Comparison of ENCODE assay signal across 1 cellular context in the genomic region with DNA sequence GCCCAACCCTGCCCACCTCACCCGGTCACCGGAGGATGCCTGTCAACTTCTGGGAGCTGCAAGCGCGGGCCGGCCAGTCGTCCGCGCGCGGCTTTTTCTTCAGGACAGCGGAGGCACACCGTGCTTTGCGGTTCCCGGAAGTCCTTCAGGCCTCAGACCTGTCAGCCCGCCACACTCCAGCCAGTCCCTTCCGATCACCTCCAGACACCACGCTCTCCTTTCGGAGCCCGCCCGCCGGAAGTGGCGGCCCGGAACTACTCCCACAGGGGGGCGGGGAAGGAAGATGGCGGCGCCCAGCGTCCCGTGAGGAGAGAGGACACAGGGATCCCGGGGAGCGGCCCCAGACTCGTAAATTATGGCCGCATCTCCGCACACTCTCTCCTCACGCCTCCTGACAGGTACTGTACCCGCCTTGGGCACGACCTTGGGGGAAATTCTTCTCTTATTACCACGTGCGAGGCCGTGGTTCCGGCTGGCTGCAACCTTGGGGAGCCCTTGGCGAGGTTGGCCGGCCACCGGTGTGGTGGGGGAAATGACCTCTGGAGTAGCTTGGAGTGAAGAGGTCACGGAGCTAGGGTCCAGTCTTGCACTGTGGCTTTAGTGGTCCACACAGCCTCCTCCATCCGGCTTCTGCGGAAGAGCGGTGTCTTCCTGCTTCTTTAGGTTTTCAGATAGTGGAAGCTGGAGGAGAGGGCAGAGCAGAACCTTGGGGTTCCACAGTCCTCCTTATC.
A peak's percentile ranks its signal among the peaks of the same experiment; 100 is the strongest.
TF ChIP-seq lines count a peak whose summit lies in the region.

COX10 (plus strand) TSS at position 254 of the 731 bp plus-strand sequence; CDS start at position 356, 102 bp downstream.

TF ChIP-seq in GM12878, 131 proteins besides CTCF, POLR2A, EP300 and RAD21 (continued from another document and continues in another):
- no peak for TF ChIP-seq JUND (IDR thresholded peaks at IDR 0.05; ENCODE audit: low read depth, low read length)
- no peak for TF ChIP-seq STAT3 (IDR thresholded peaks at IDR 0.05; ENCODE audit: low read depth, low read length)
- TF ChIP-seq, protein P1, sequence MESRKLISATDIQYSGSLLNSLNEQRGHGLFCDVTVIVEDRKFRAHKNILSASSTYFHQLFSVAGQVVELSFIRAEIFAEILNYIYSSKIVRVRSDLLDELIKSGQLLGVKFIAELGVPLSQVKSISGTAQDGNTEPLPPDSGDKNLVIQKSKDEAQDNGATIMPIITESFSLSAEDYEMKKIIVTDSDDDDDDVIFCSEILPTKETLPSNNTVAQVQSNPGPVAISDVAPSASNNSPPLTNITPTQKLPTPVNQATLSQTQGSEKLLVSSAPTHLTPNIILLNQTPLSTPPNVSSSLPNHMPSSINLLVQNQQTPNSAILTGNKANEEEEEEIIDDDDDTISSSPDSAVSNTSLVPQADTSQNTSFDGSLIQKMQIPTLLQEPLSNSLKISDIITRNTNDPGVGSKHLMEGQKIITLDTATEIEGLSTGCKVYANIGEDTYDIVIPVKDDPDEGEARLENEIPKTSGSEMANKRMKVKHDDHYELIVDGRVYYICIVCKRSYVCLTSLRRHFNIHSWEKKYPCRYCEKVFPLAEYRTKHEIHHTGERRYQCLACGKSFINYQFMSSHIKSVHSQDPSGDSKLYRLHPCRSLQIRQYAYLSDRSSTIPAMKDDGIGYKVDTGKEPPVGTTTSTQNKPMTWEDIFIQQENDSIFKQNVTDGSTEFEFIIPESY (IDR thresholded peaks at IDR 0.05), result no peak
- TF ChIP-seq RCOR1 (conservative IDR thresholded peaks at IDR 0.05; ENCODE audit: low read depth, low read length), result 0 out of 2 replicates have a peak, but pooled peaks have one; percentile 38
- TF ChIP-seq SMARCA5 (IDR thresholded peaks at IDR 0.05), result 0 out of 2 replicates have a peak, but pooled peaks have one; percentile 58
- TF ChIP-seq TAF1 (IDR thresholded peaks at IDR 0.05; ENCODE audit: borderline replicate concordance, low read depth, low read length), result peak; percentile 98
- peak; percentile 88; the same call in 1 of the 2 replicates for TF ChIP-seq MXI1 (IDR thresholded peaks at IDR 0.05; ENCODE audit: low read depth, low read length)
- TF ChIP-seq, protein P2, sequence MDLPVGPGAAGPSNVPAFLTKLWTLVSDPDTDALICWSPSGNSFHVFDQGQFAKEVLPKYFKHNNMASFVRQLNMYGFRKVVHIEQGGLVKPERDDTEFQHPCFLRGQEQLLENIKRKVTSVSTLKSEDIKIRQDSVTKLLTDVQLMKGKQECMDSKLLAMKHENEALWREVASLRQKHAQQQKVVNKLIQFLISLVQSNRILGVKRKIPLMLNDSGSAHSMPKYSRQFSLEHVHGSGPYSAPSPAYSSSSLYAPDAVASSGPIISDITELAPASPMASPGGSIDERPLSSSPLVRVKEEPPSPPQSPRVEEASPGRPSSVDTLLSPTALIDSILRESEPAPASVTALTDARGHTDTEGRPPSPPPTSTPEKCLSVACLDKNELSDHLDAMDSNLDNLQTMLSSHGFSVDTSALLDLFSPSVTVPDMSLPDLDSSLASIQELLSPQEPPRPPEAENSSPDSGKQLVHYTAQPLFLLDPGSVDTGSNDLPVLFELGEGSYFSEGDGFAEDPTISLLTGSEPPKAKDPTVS (IDR thresholded peaks at IDR 0.05; ENCODE audit: low read depth, low read length), result no peak
- TF ChIP-seq NR2C2 (IDR thresholded peaks at IDR 0.05; ENCODE audit: borderline replicate concordance, control insufficient read depth, insufficient read length, low read depth), result no peak
- no peak for TF ChIP-seq SRF (IDR thresholded peaks at IDR 0.05; ENCODE audit: low read depth in 2 of 2, low read length in 2 of 2)
- peak; percentile 92 for TF ChIP-seq CREB1 (IDR thresholded peaks at IDR 0.05; ENCODE audit: low read depth)
- 0 out of 2 replicates have a peak, but pooled peaks have one; percentile 25 for TF ChIP-seq IRF3 (IDR thresholded peaks at IDR 0.05)
- TF ChIP-seq, protein P3, sequence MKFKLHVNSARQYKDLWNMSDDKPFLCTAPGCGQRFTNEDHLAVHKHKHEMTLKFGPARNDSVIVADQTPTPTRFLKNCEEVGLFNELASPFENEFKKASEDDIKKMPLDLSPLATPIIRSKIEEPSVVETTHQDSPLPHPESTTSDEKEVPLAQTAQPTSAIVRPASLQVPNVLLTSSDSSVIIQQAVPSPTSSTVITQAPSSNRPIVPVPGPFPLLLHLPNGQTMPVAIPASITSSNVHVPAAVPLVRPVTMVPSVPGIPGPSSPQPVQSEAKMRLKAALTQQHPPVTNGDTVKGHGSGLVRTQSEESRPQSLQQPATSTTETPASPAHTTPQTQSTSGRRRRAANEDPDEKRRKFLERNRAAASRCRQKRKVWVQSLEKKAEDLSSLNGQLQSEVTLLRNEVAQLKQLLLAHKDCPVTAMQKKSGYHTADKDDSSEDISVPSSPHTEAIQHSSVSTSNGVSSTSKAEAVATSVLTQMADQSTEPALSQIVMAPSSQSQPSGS (IDR thresholded peaks at IDR 0.05; ENCODE audit: low read length), result no peak
- no peak for TF ChIP-seq TCF3 (IDR thresholded peaks at IDR 0.05; ENCODE audit: borderline replicate concordance, insufficient read depth, low read depth, low read length)
- TF ChIP-seq IKZF1 (conservative IDR thresholded peaks at IDR 0.05), result peak; percentile 67; the same call in 1 of the 2 replicates
- TF ChIP-seq GABPA (IDR thresholded peaks at IDR 0.05; ENCODE audit: low read depth), result peak; percentile 96
- TF ChIP-seq, protein P4, sequence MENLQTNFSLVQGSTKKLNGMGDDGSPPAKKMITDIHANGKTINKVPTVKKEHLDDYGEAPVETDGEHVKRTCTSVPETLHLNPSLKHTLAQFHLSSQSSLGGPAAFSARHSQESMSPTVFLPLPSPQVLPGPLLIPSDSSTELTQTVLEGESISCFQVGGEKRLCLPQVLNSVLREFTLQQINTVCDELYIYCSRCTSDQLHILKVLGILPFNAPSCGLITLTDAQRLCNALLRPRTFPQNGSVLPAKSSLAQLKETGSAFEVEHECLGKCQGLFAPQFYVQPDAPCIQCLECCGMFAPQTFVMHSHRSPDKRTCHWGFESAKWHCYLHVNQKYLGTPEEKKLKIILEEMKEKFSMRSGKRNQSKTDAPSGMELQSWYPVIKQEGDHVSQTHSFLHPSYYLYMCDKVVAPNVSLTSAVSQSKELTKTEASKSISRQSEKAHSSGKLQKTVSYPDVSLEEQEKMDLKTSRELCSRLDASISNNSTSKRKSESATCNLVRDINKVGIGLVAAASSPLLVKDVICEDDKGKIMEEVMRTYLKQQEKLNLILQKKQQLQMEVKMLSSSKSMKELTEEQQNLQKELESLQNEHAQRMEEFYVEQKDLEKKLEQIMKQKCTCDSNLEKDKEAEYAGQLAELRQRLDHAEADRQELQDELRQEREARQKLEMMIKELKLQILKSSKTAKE (IDR thresholded peaks at IDR 0.05; ENCODE audit: low read depth, poor library complexity, severe bottlenecking), result no peak
- TF ChIP-seq MTA3 (IDR thresholded peaks at IDR 0.05; ENCODE audit: borderline replicate concordance, low read length), result no peak
- 0 out of 2 replicates have a peak, but pooled peaks have one; percentile 39 for TF ChIP-seq DPF2 (IDR thresholded peaks at IDR 0.05)
- TF ChIP-seq TCF12 (IDR thresholded peaks at IDR 0.05; ENCODE audit: low read depth, low read length), result peak; percentile 43; the same call in 1 of the 2 replicates
- TF ChIP-seq SUZ12 (IDR thresholded peaks at IDR 0.05; ENCODE audit: unreplicated experiment), result no peak
- no peak for TF ChIP-seq ZNF274 (IDR thresholded peaks at IDR 0.05; ENCODE audit: insufficient read depth, insufficient read length)
- no peak for TF ChIP-seq RBBP5 (conservative IDR thresholded peaks at IDR 0.05)
- TF ChIP-seq GATAD2B (conservative IDR thresholded peaks at IDR 0.05; ENCODE audit: low read depth), result no peak
- TF ChIP-seq SP1 (IDR thresholded peaks at IDR 0.05; ENCODE audit: low read depth, low read length), result peak; percentile 55
- peak; percentile 75; the same call in 2 of the 3 replicates for TF ChIP-seq POU2F2 (IDR thresholded peaks at IDR 0.05; ENCODE audit: borderline replicate concordance, low read depth, low read length)
- TF ChIP-seq, protein P5, sequence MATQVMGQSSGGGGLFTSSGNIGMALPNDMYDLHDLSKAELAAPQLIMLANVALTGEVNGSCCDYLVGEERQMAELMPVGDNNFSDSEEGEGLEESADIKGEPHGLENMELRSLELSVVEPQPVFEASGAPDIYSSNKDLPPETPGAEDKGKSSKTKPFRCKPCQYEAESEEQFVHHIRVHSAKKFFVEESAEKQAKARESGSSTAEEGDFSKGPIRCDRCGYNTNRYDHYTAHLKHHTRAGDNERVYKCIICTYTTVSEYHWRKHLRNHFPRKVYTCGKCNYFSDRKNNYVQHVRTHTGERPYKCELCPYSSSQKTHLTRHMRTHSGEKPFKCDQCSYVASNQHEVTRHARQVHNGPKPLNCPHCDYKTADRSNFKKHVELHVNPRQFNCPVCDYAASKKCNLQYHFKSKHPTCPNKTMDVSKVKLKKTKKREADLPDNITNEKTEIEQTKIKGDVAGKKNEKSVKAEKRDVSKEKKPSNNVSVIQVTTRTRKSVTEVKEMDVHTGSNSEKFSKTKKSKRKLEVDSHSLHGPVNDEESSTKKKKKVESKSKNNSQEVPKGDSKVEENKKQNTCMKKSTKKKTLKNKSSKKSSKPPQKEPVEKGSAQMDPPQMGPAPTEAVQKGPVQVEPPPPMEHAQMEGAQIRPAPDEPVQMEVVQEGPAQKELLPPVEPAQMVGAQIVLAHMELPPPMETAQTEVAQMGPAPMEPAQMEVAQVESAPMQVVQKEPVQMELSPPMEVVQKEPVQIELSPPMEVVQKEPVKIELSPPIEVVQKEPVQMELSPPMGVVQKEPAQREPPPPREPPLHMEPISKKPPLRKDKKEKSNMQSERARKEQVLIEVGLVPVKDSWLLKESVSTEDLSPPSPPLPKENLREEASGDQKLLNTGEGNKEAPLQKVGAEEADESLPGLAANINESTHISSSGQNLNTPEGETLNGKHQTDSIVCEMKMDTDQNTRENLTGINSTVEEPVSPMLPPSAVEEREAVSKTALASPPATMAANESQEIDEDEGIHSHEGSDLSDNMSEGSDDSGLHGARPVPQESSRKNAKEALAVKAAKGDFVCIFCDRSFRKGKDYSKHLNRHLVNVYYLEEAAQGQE (IDR thresholded peaks at IDR 0.05; ENCODE audit: low read depth, low read length), result no peak
- TF ChIP-seq, protein P6, sequence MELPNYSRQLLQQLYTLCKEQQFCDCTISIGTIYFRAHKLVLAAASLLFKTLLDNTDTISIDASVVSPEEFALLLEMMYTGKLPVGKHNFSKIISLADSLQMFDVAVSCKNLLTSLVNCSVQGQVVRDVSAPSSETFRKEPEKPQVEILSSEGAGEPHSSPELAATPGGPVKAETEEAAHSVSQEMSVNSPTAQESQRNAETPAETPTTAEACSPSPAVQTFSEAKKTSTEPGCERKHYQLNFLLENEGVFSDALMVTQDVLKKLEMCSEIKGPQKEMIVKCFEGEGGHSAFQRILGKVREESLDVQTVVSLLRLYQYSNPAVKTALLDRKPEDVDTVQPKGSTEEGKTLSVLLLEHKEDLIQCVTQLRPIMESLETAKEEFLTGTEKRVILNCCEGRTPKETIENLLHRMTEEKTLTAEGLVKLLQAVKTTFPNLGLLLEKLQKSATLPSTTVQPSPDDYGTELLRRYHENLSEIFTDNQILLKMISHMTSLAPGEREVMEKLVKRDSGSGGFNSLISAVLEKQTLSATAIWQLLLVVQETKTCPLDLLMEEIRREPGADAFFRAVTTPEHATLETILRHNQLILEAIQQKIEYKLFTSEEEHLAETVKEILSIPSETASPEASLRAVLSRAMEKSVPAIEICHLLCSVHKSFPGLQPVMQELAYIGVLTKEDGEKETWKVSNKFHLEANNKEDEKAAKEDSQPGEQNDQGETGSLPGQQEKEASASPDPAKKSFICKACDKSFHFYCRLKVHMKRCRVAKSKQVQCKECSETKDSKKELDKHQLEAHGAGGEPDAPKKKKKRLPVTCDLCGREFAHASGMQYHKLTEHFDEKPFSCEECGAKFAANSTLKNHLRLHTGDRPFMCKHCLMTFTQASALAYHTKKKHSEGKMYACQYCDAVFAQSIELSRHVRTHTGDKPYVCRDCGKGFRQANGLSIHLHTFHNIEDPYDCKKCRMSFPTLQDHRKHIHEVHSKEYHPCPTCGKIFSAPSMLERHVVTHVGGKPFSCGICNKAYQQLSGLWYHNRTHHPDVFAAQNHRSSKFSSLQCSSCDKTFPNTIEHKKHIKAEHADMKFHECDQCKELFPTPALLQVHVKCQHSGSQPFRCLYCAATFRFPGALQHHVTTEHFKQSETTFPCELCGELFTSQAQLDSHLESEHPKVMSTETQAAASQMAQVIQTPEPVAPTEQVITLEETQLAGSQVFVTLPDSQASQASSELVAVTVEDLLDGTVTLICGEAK (IDR thresholded peaks at IDR 0.05; ENCODE audit: borderline replicate concordance), result peak; percentile 94
- TF ChIP-seq YY1 (IDR thresholded peaks at IDR 0.05; ENCODE audit: low read depth, low read length), result peak; percentile 99
- no peak for TF ChIP-seq TCF7 (IDR thresholded peaks at IDR 0.05; ENCODE audit: borderline replicate concordance)
- TF ChIP-seq SIN3A (IDR thresholded peaks at IDR 0.05; ENCODE audit: low read depth, low read length), result peak; percentile 91
- no peak for TF ChIP-seq ZZZ3 (IDR thresholded peaks at IDR 0.05; ENCODE audit: control insufficient read depth, insufficient read length, low read depth)
- peak; percentile 13; the same call in 1 of the 2 replicates for TF ChIP-seq FOXM1 (IDR thresholded peaks at IDR 0.05; ENCODE audit: low read depth, low read length)
- peak; percentile 78 for TF ChIP-seq NBN (IDR thresholded peaks at IDR 0.05)
- TF ChIP-seq, protein P7, sequence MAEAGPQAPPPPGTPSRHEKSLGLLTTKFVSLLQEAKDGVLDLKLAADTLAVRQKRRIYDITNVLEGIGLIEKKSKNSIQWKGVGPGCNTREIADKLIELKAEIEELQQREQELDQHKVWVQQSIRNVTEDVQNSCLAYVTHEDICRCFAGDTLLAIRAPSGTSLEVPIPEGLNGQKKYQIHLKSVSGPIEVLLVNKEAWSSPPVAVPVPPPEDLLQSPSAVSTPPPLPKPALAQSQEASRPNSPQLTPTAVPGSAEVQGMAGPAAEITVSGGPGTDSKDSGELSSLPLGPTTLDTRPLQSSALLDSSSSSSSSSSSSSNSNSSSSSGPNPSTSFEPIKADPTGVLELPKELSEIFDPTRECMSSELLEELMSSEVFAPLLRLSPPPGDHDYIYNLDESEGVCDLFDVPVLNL (IDR thresholded peaks at IDR 0.05; ENCODE audit: low read depth, low read length), result peak; percentile 37; the same call in 1 of the 2 replicates
- peak; percentile 66 for TF ChIP-seq POLR2AphosphoS2 (IDR thresholded peaks at IDR 0.05; ENCODE audit: low read depth, low read length)
- peak; percentile 89 for TF ChIP-seq PML (IDR thresholded peaks at IDR 0.05; ENCODE audit: low read length)
